In genomic region chr4:10743357-10743756, GRCh38 we compare ENCODE assay signal across 14 cellular contexts. TPM values are rescaled to one million over a fixed set of nuclear protein-coding genes. Genes with fewer than 3 reads are reported as not detected.
DNase-seq lines count a peak whose midpoint lies in the region; ATAC-seq and TF ChIP-seq lines count a peak whose summit lies in the region.
"Had no signal": no experiment of that assay in that cellular context is flagged by ENCODE, and none has a peak within 500 bp of the region (broad histone marks: within the 10 kb centered on the region; RNA-seq: fewer than 3 reads in every experiment).

No MANE protein-coding gene starts in this region.

- intact Hi-C loops in left ventricle myocardium inferior (cut with micrococcal nuclease): no loop called here

- no peaks in the 10 kb centered on the region for H3K36me3 Mint-ChIP-seq in stimulated activated naive B cell treated with anti-CD40 and anti-IgM and Interleukin-4, amounts not matched to agents 10 μg/mL and 1 μg/mL and 100 μg/mL, for 72 hours
- no peaks in the 10 kb centered on the region for H3K36me3 Mint-ChIP-seq in stimulated activated effector memory CD8-positive, alpha-beta T cell treated with anti-CD3 and anti-CD28 coated beads, Interleukin-12 subunit alpha, Interleukin-12 subunit beta, amount 100 ng/mL, for 72 hours

- ATAC-seq in GM18909 (IDR thresholded peaks at IDR 0.05; ENCODE audit: poor library complexity, unreplicated experiment): peak; percentile 67
- ATAC-seq in GM21717 (IDR thresholded peaks at IDR 0.05; ENCODE audit: unreplicated experiment): peak; percentile 66
- peak; percentile 73 for ATAC-seq in HG03097 (IDR thresholded peaks at IDR 0.05; ENCODE audit: low FRiP score, unreplicated experiment)
- peak; percentile 78 for ATAC-seq in stimulated activated naive B cell treated with anti-CD40 and anti-IgM and Interleukin-4, amounts not matched to agents 10 μg/mL and 1 μg/mL and 100 μg/mL, for 72 hours (replicated peaks)
- no peak for ATAC-seq in stimulated activated effector memory CD8-positive, alpha-beta T cell treated with anti-CD3 and anti-CD28 coated beads, Interleukin-12 subunit alpha, Interleukin-12 subunit beta, amount 100 ng/mL, for 72 hours
- ATAC-seq: gastrocnemius medialis had no signal

- no peaks in the 10 kb centered on the region for H4K20me1 ChIP-seq in osteoblast (ENCODE audit: insufficient read depth, low read length)

- peaks cover 6 to 26% of the 10 kb centered on the region in 2 donors for H3K4me1 Mint-ChIP-seq in stimulated activated naive B cell treated with anti-CD40 and anti-IgM and Interleukin-4, amounts not matched to agents 10 μg/mL and 1 μg/mL and 100 μg/mL, for 72 hours
- H3K4me1 Mint-ChIP-seq in stimulated activated effector memory CD8-positive, alpha-beta T cell treated with anti-CD3 and anti-CD28 coated beads, Interleukin-12 subunit alpha, Interleukin-12 subunit beta, amount 100 ng/mL, for 72 hours: no peaks in the 10 kb centered on the region

- DNase-seq in stimulated activated naive B cell treated with anti-CD40 and anti-IgM and Interleukin-4, amounts not matched to agents 10 μg/mL and 1 μg/mL and 100 μg/mL, for 72 hours: no peak
- DNase-seq in stimulated activated effector memory CD8-positive, alpha-beta T cell treated with anti-CD3 and anti-CD28 coated beads, Interleukin-12 subunit alpha, Interleukin-12 subunit beta, amount 100 ng/mL, for 72 hours (ENCODE audit: low spot score in 2 of 2): no peak
- DNase-seq in osteoblast (ENCODE audit: insufficient read length, low spot score, missing footprints): no peak
- DNase-seq in left ventricle myocardium inferior: no peak
- DNase-seq: DMS 273 treated with DMSO at 0.1 percent for 48 hours, dorsolateral prefrontal cortex, gastrocnemius medialis, GM23248, NCI-H2029 treated with DMSO at 0.1 percent for 48 hours had no signal

- H3K27me3 ChIP-seq in osteoblast (ENCODE audit: insufficient read depth, low read length): no peaks in the 10 kb centered on the region
- peaks cover 15% of the 10 kb centered on the region for H3K27me3 ChIP-seq in left ventricle myocardium inferior (ENCODE audit: low read depth)
- H3K27me3 ChIP-seq: gastrocnemius medialis, vagina had no signal

- H3K4me2 ChIP-seq in osteoblast (ENCODE audit: insufficient read depth, low read length): no peak overlapping the region

- H3K27me3 Mint-ChIP-seq in stimulated activated naive B cell treated with anti-CD40 and anti-IgM and Interleukin-4, amounts not matched to agents 10 μg/mL and 1 μg/mL and 100 μg/mL, for 72 hours: no peaks in the 10 kb centered on the region

- H2AFZ ChIP-seq in osteoblast (ENCODE audit: low read length): no peak overlapping the region
- H2AFZ ChIP-seq: GM23248 had no signal

- H3K4me3 ChIP-seq in osteoblast (ENCODE audit: insufficient read depth, low read length) (no peak overlapping the region), left ventricle myocardium inferior (no peak overlapping the region)
- H3K4me3 ChIP-seq: dorsolateral prefrontal cortex, gastrocnemius medialis, GM23248, vagina had no signal

- H3K36me3 ChIP-seq in osteoblast (ENCODE audit: insufficient read depth, low read length) (no peaks in the 10 kb centered on the region), left ventricle myocardium inferior (no peaks in the 10 kb centered on the region)
- H3K36me3 ChIP-seq: gastrocnemius medialis, vagina had no signal

- TF ChIP-seq CTCF in osteoblast (IDR thresholded peaks at IDR 0.05; ENCODE audit: extremely low read depth, low read depth, low read length): no peak
- no peak for TF ChIP-seq CTCF in left ventricle myocardium inferior (IDR thresholded peaks at IDR 0.05; ENCODE audit: borderline replicate concordance)

- H3K27ac Mint-ChIP-seq in stimulated activated naive B cell treated with anti-CD40 and anti-IgM and Interleukin-4, amounts not matched to agents 10 μg/mL and 1 μg/mL and 100 μg/mL, for 72 hours: no peak overlapping the region
- H3K27ac Mint-ChIP-seq in stimulated activated effector memory CD8-positive, alpha-beta T cell treated with anti-CD3 and anti-CD28 coated beads, Interleukin-12 subunit alpha, Interleukin-12 subunit beta, amount 100 ng/mL, for 72 hours: no peak overlapping the region
- H3K27ac Mint-ChIP-seq: T-helper 1 cell treated with Interleukin-12 subunit alpha and Interleukin-12 subunit beta and Interleukin-4 antibody, amounts not matched to agents 30 μg/mL and 1 μg/mL, for 36 hours had no signal

- H3K79me2 ChIP-seq in osteoblast (ENCODE audit: insufficient read depth, low read length): no peaks in the 10 kb centered on the region

- no peaks in the 10 kb centered on the region for H3K9me3 ChIP-seq in osteoblast (ENCODE audit: low read depth, low read length)
- H3K9me3 ChIP-seq in left ventricle myocardium inferior (replicated peaks): no peaks in the 10 kb centered on the region
- H3K9me3 ChIP-seq: gastrocnemius medialis, vagina had no signal

- H3K27ac ChIP-seq in osteoblast (ENCODE audit: low read depth, low read length): no peak overlapping the region
- H3K27ac ChIP-seq in left ventricle myocardium inferior (replicated peaks): no peak overlapping the region
- H3K27ac ChIP-seq: dorsolateral prefrontal cortex, gastrocnemius medialis, GM23248, vagina had no signal

- no peak overlapping the region for H3K4me3 Mint-ChIP-seq in stimulated activated naive B cell treated with anti-CD40 and anti-IgM and Interleukin-4, amounts not matched to agents 10 μg/mL and 1 μg/mL and 100 μg/mL, for 72 hours
- H3K4me3 Mint-ChIP-seq in stimulated activated effector memory CD8-positive, alpha-beta T cell treated with anti-CD3 and anti-CD28 coated beads, Interleukin-12 subunit alpha, Interleukin-12 subunit beta, amount 100 ng/mL, for 72 hours: no peak overlapping the region
- H3K4me3 Mint-ChIP-seq: T-helper 1 cell treated with Interleukin-12 subunit alpha and Interleukin-12 subunit beta and Interleukin-4 antibody, amounts not matched to agents 30 μg/mL and 1 μg/mL, for 36 hours had no signal

- peaks cover 0 to 2% of the 10 kb centered on the region in 2 donors for H3K9me3 Mint-ChIP-seq in stimulated activated naive B cell treated with anti-CD40 and anti-IgM and Interleukin-4, amounts not matched to agents 10 μg/mL and 1 μg/mL and 100 μg/mL, for 72 hours
- no peaks in the 10 kb centered on the region for H3K9me3 Mint-ChIP-seq in stimulated activated effector memory CD8-positive, alpha-beta T cell treated with anti-CD3 and anti-CD28 coated beads, Interleukin-12 subunit alpha, Interleukin-12 subunit beta, amount 100 ng/mL, for 72 hours

- peaks cover 11% of the 10 kb centered on the region for H3K4me1 ChIP-seq in osteoblast (ENCODE audit: insufficient read depth, low read length)
- no peaks in the 10 kb centered on the region for H3K4me1 ChIP-seq in left ventricle myocardium inferior
- H3K4me1 ChIP-seq: gastrocnemius medialis, vagina had no signal

RNA-seq across cellular contexts. Expression of gene CLNK, which starts 58.8 kb away (rescaled TPM):
- total RNA-seq in osteoblast (not detected in 2 replicates), left ventricle myocardium inferior (not detected)
- total RNA-seq: gastrocnemius medialis, GM23248, vagina had no signal
